33 cellular contexts compared by ENCODE assay signal in genomic region chr3:163572856-163573255, GRCh38.
"Had no signal": no experiment of that assay in that cellular context is flagged by ENCODE, and none has a peak within 500 bp of the region (broad histone marks: within the 10 kb centered on the region; RNA-seq: fewer than 3 reads in every experiment).

No MANE protein-coding gene starts in this region.

- DNase-seq: Karpas-422, Kasumi-1, MG63, MM.1S, MV-4-11, NCI-H1048, NCI-H1092, NCI-H1092 treated with DMSO at 0.1 percent for 48 hours, NCI-H1105, NCI-H1105 treated with DMSO at 0.1 percent for 48 hours, NCI-H1417, NCI-H1417 treated with DMSO at 0.1 percent for 48 hours, NCI-H1436, NCI-H1436 treated with DMSO at 0.1 percent for 48 hours, NCI-H146, NCI-H1694, NCI-H1694 treated with DMSO at 0.1 percent for 48 hours, NCI-H187, NCI-H187 treated with DMSO at 0.1 percent for 48 hours, NCI-H1930, NCI-H2029, NCI-H2029 treated with DMSO at 0.1 percent for 48 hours, NCI-H2081, NCI-H2081 treated with DMSO at 0.1 percent for 48 hours, NCI-H2107, NCI-H2171, NCI-H2171 treated with DMSO at 0.1 percent for 48 hours, NCI-H2227 treated with DMSO at 0.1 percent for 48 hours, NCI-H226, NCI-H345, NCI-H446, NCI-H446 treated with DMSO at 0.1 percent for 48 hours, NCI-H510A had no signal
